Comparison of ENCODE assay signal across 9 cellular contexts in genomic region chr19:2978810-2979209, GRCh38. TPM values are rescaled to one million over a fixed set of nuclear protein-coding genes. Genes with fewer than 3 reads are reported as not detected.
DNase-seq lines count a peak whose midpoint lies in the region; ATAC-seq and TF ChIP-seq lines count a peak whose summit lies in the region.
"Not testable (repeated sequence)": the region's sequence is repeated elsewhere in the genome, so short reads cannot be mapped to it uniquely, and the experiment has no call there.
"Had no signal": no experiment of that assay in that cellular context is flagged by ENCODE, and none has a peak within 500 bp of the region (broad histone marks: within the 10 kb centered on the region; RNA-seq: fewer than 3 reads in every experiment).

No MANE protein-coding gene starts in this region.

- not testable (repeated sequence) for ATAC-seq in upper lobe of right lung

- intact Hi-C loops in upper lobe of right lung (cut with DNase I): not testable (repeated sequence)

- CTCF ChIA-PET in RWPE1 (lab: Yijun Ruan, JAX): not testable (repeated sequence)

- TF ChIP-seq CTCF in RWPE1 (conservative IDR thresholded peaks at IDR 0.05; ENCODE audit: low read depth); cardiac fibroblast (IDR thresholded peaks at IDR 0.05; ENCODE audit: low read depth, low read length); fibroblast of villous mesenchyme (IDR thresholded peaks at IDR 0.05; ENCODE audit: insufficient read depth, low read depth, low read length); parathyroid adenoma (IDR thresholded peaks at IDR 0.05); upper lobe of right lung (IDR thresholded peaks at IDR 0.05): not testable (repeated sequence)

- peak overlapping the region; percentile 55 for H2AFZ ChIP-seq in parathyroid adenoma

- peak overlapping the region in 8 of 11 experiments; percentile 82 to 97 (median 85); a peak in 8 of 22 replicates for H3K4me2 ChIP-seq in BLaER1 treated with 17β-estradiol and CSF1 and Interleukin-3, amounts not matched to agents 10 nM and 100 nM
- H3K4me2 ChIP-seq in parathyroid adenoma (ENCODE audit: low read length): not testable (repeated sequence)

- not testable (repeated sequence) for H3K9me3 ChIP-seq in BLaER1 treated with 17β-estradiol and CSF1 and Interleukin-3, amounts not matched to agents 10 nM and 100 nM (replicated peaks in 1 of 11); parathyroid adenoma (ENCODE audit: control insufficient read depth, low read length); upper lobe of right lung

- not testable (repeated sequence) for H3K36me3 ChIP-seq in BLaER1 treated with 17β-estradiol and CSF1 and Interleukin-3, amounts not matched to agents 10 nM and 100 nM; parathyroid adenoma (ENCODE audit: control insufficient read depth, insufficient read depth, low read length); upper lobe of right lung

- H4K20me1 ChIP-seq in BLaER1 treated with 17β-estradiol and CSF1 and Interleukin-3, amounts not matched to agents 10 nM and 100 nM: not testable (repeated sequence)

- H3K9ac ChIP-seq in BLaER1 treated with 17β-estradiol and CSF1 and Interleukin-3, amounts not matched to agents 10 nM and 100 nM; parathyroid adenoma: not testable (repeated sequence)

- not testable (repeated sequence) for H3K4me3 ChIP-seq in BLaER1 treated with 17β-estradiol and CSF1 and Interleukin-3, amounts not matched to agents 10 nM and 100 nM; cardiac fibroblast (replicated peaks in 1 of 2; ENCODE audit: low read depth in 2 of 2, low read length in 2 of 2); fibroblast of villous mesenchyme (ENCODE audit: low read depth, low read length); parathyroid adenoma (ENCODE audit: low read depth, low read length); upper lobe of right lung

- H3K27ac ChIP-seq in BLaER1 treated with 17β-estradiol and CSF1 and Interleukin-3, amounts not matched to agents 10 nM and 100 nM: not testable (repeated sequence)
- peak overlapping the region; percentile 67 for H3K27ac ChIP-seq in RWPE1
- peak overlapping the region; percentile 56 for H3K27ac ChIP-seq in parathyroid adenoma
- peak overlapping the region; percentile 51 for H3K27ac ChIP-seq in upper lobe of right lung

- peaks cover 51 to 91% (median 87%) of the 10 kb centered on the region in 10 experiments for H3K4me1 ChIP-seq in BLaER1 treated with 17β-estradiol and CSF1 and Interleukin-3, amounts not matched to agents 10 nM and 100 nM
- H3K4me1 ChIP-seq in parathyroid adenoma (peaks cover 42% of the 10 kb centered on the region), upper lobe of right lung (peaks cover 60% of the 10 kb centered on the region)

- POLR2A ChIA-PET in RWPE1 (lab: Yijun Ruan, JAX; ENCODE audit: low non-redundant PET): not testable (repeated sequence)

- H3K79me2 ChIP-seq in parathyroid adenoma: not testable (repeated sequence)

- H3K27me3 ChIP-seq in BLaER1 treated with 17β-estradiol and CSF1 and Interleukin-3, amounts not matched to agents 10 nM and 100 nM; parathyroid adenoma (ENCODE audit: control insufficient read depth, insufficient read depth, low read length); upper lobe of right lung: not testable (repeated sequence)

- DNase-seq in RWPE1 (ENCODE audit: low spot score); upper lobe of right lung: not testable (repeated sequence)
- DNase-seq in cardiac fibroblast (ENCODE audit: low read depth in 2 of 2) (peak; percentile 24 to 34), fibroblast of villous mesenchyme (ENCODE audit: low read depth) (peak; percentile 67), iris pigment epithelial cell (ENCODE audit: low read depth) (peak; percentile 26)

RNA-seq across cellular contexts. Expression of gene TLE6, which starts 1.4 kb away (rescaled TPM):
- total RNA-seq in fibroblast of villous mesenchyme (0.97 and 1.7 TPM in 2 replicates), upper lobe of right lung (6.7 TPM)
- total RNA-seq: A673; CD4-positive, alpha-beta memory T cell had no signal

RNA-seq across cellular contexts. Expression of gene ZNF77, which starts 34.0 kb away (rescaled TPM):
- total RNA-seq in fibroblast of villous mesenchyme: 3.0 and 4.8 TPM in 2 replicates
- 4.2 TPM for total RNA-seq in upper lobe of right lung

RNA-seq across cellular contexts. Expression of gene TLE2, which starts 50.3 kb away (rescaled TPM):
- total RNA-seq in fibroblast of villous mesenchyme (0.32 and 1.7 TPM in 2 replicates), upper lobe of right lung (58.6 TPM)

Comparison
In these comparisons a context has a peak if more than half of its experiments do, and no peak if none do; other contexts are left out.
1. RNA of gene TLE2, which starts 50.3 kb away (total RNA-seq): 58.6 TPM in upper lobe of right lung (single experiment); 0.32 to 1.7 TPM in fibroblast of villous mesenchyme; every median in the first group is over 10 times any median in the second.